ENCODE assay signal across 16 cellular contexts in genomic region chrX:38975368-38975767, GRCh38.
A peak's percentile ranks its signal among the peaks of the same experiment; 100 is the strongest.
DNase-seq lines count a peak whose midpoint lies in the region; ATAC-seq, FAIRE-seq and TF ChIP-seq lines count a peak whose summit lies in the region.
"Had no signal": no experiment of that assay in that cellular context is flagged by ENCODE, and none has a peak within 500 bp of the region (broad histone marks: within the 10 kb centered on the region; RNA-seq: fewer than 3 reads in every experiment).

No MANE protein-coding gene starts in this region.

- H3K27me3 ChIP-seq in HepG2 (ENCODE audit: control insufficient read depth in 1 of 2, insufficient read depth in 2 of 2, low read length in 2 of 2) (no peaks in the 10 kb centered on the region), right lobe of liver (no peaks in the 10 kb centered on the region), foreskin keratinocyte (no peaks in the 10 kb centered on the region)
- H3K27me3 ChIP-seq: BLaER1 treated with 17β-estradiol and CSF1 and Interleukin-3, amounts not matched to agents 10 nM and 100 nM had no signal

- H3K36me3 ChIP-seq in HepG2 (replicated peaks in 1 of 2; ENCODE audit: control insufficient read depth in 1 of 2, insufficient read depth in 2 of 2, low read length in 2 of 2): no peaks in the 10 kb centered on the region
- no peaks in the 10 kb centered on the region for H3K36me3 ChIP-seq in right lobe of liver
- H3K36me3 ChIP-seq: BLaER1 treated with 17β-estradiol and CSF1 and Interleukin-3, amounts not matched to agents 10 nM and 100 nM had no signal

- H3K4me1 ChIP-seq in HepG2 (ENCODE audit: insufficient read depth, low read length) (no peaks in the 10 kb centered on the region), right lobe of liver (no peaks in the 10 kb centered on the region), foreskin keratinocyte (no peaks in the 10 kb centered on the region)
- H3K4me1 ChIP-seq: BLaER1 treated with 17β-estradiol and CSF1 and Interleukin-3, amounts not matched to agents 10 nM and 100 nM had no signal

- H3K27ac ChIP-seq in HepG2 (ENCODE audit: extremely low read length, insufficient read depth, low read length) (no peak overlapping the region), right lobe of liver (no peak overlapping the region), epithelial cell of prostate (peak overlapping the region; percentile 18), foreskin keratinocyte (no peak overlapping the region)
- H3K27ac ChIP-seq: BLaER1 treated with 17β-estradiol and CSF1 and Interleukin-3, amounts not matched to agents 10 nM and 100 nM; HL-60 had no signal

- H3K9me3 ChIP-seq in HepG2 (ENCODE audit: low read length) (no peaks in the 10 kb centered on the region), right lobe of liver (no peaks in the 10 kb centered on the region)

- no peaks in the 10 kb centered on the region for H4K20me1 ChIP-seq in HepG2 (ENCODE audit: insufficient read depth, low read length)
- H4K20me1 ChIP-seq: BLaER1 treated with 17β-estradiol and CSF1 and Interleukin-3, amounts not matched to agents 10 nM and 100 nM had no signal

- H3K4me3 ChIP-seq in HepG2 (replicated peaks in 1 of 3; ENCODE audit: insufficient read depth in 1 of 3, low read depth in 2 of 3, low read length in 3 of 3) (no peak overlapping the region), right lobe of liver (no peak overlapping the region)
- H3K4me3 ChIP-seq: BLaER1 treated with 17β-estradiol and CSF1 and Interleukin-3, amounts not matched to agents 10 nM and 100 nM had no signal

- H3K9ac ChIP-seq in HepG2 (ENCODE audit: insufficient read depth, low read depth, low read length): no peak overlapping the region
- H3K9ac ChIP-seq: BLaER1 treated with 17β-estradiol and CSF1 and Interleukin-3, amounts not matched to agents 10 nM and 100 nM had no signal

- ATAC-seq in HepG2: no peak
- ATAC-seq in right lobe of liver: no peak
- no peak for ATAC-seq in foreskin keratinocyte
- no peak for ATAC-seq in GM19351 (IDR thresholded peaks at IDR 0.05; ENCODE audit: unreplicated experiment)
- ATAC-seq in GM21367 (IDR thresholded peaks at IDR 0.05; ENCODE audit: unreplicated experiment): no peak
- ATAC-seq in GM18873 (IDR thresholded peaks at IDR 0.05; ENCODE audit: low FRiP score, unreplicated experiment): no peak
- ATAC-seq: HCT116 had no signal

- no peaks in the 10 kb centered on the region for H3K79me2 ChIP-seq in HepG2 (ENCODE audit: insufficient read depth, low read length)

- no peak for FAIRE-seq in HepG2 (lab: Jason Lieb, UNC)
- FAIRE-seq: GM12891, GM19239 had no signal

- DNase-seq in HepG2 (ENCODE audit: low spot score) (no peak), right lobe of liver (no peak), amniotic epithelial cell (ENCODE audit: low read depth) (peak; percentile 4), epithelial cell of prostate (ENCODE audit: low read depth, low spot score) (no peak), foreskin keratinocyte (peak; percentile 6 to 9)
- DNase-seq: 8988T; CD4-positive, CD25-positive, alpha-beta regulatory T cell; DMS79 had no signal

- no peak for TF ChIP-seq CTCF in HepG2 (CRISPR knock-in tag; IDR thresholded peaks at IDR 0.05)
- no peak for TF ChIP-seq CTCF in right lobe of liver (IDR thresholded peaks at IDR 0.05)
- no peak for TF ChIP-seq CTCF in foreskin keratinocyte (conservative IDR thresholded peaks at IDR 0.05)

- H3K4me2 ChIP-seq in HepG2 (ENCODE audit: low read depth, low read length): no peak overlapping the region
- H3K4me2 ChIP-seq: BLaER1 treated with 17β-estradiol and CSF1 and Interleukin-3, amounts not matched to agents 10 nM and 100 nM had no signal

- no peak for TF ChIP-seq EP300 in HepG2 (IDR thresholded peaks at IDR 0.05; ENCODE audit: low read depth in 2 of 2, low read length in 2 of 2)
- no peak for TF ChIP-seq EP300 in HepG2 (CRISPR knock-in tag; IDR thresholded peaks at IDR 0.05; ENCODE audit: borderline replicate concordance)

- no peak overlapping the region for H2AFZ ChIP-seq in HepG2 (ENCODE audit: low read length)

- TF ChIP-seq POLR2A in HepG2 (IDR thresholded peaks at IDR 0.05; ENCODE audit: insufficient read depth in 1 of 2, low read depth in 2 of 2, low read length in 2 of 2) (no peak), right lobe of liver (IDR thresholded peaks at IDR 0.05) (no peak)

- no peak for TF ChIP-seq RAD21 in HepG2 (CRISPR knock-in tag; IDR thresholded peaks at IDR 0.05)

- no TSS peak for BruUV-seq in HepG2 (replicated peaks; lab: Mats Ljungman, UMichigan)

- in situ Hi-C loops in HepG2 (cut with HindIII; ENCODE audit: extremely low pct_ligation_motif_present, low pct_unique_long_range_greater_than_20kb): loop anchor here (25.0 kb wide), 1 partner anchor 163 kb away; the partner anchor contains the start of gene MID1IP1

- POLR2A ChIA-PET in HepG2 (lab: Yijun Ruan, JAX): no interaction called here

- intact Hi-C loops in HepG2 (cut with micrococcal nuclease; ENCODE audit: unreplicated experiment) (no loop called here), right lobe of liver (cut with DNase I) (no loop called here)

- CTCF ChIA-PET in HepG2 (lab: Yijun Ruan, JAX; ENCODE audit: low intra/inter-chr PET ratio, low total read pairs): no interaction called here

TF ChIP-seq in HepG2, 621 proteins besides CTCF, POLR2A, EP300 and RAD21:
- TF ChIP-seq ZNF510 (CRISPR knock-in tag; IDR thresholded peaks at IDR 0.05; ENCODE audit: low read depth) (no peak), ATF7 (IDR thresholded peaks at IDR 0.05) (peak; percentile 18; the same call in 1 of the 2 replicates), ATF7 (CRISPR knock-in tag; IDR thresholded peaks at IDR 0.05) (no peak), ZFP36L1 (CRISPR knock-in tag; IDR thresholded peaks at IDR 0.05) (no peak), ZNF781 (CRISPR knock-in tag; IDR thresholded peaks at IDR 0.05; ENCODE audit: borderline replicate concordance, not compliant biosample characterization) (no peak), ZSCAN29 (CRISPR knock-in tag; conservative IDR thresholded peaks at IDR 0.05) (no peak), ZNF552 (CRISPR knock-in tag; IDR thresholded peaks at IDR 0.05; ENCODE audit: borderline replicate concordance) (no peak), WIZ (CRISPR knock-in tag; IDR thresholded peaks at IDR 0.05) (no peak), POGK (CRISPR knock-in tag; conservative IDR thresholded peaks at IDR 0.05) (no peak), GMEB1 (CRISPR knock-in tag; IDR thresholded peaks at IDR 0.05; ENCODE audit: borderline replicate concordance) (no peak)

Comparison
In these comparisons a context has a peak if more than half of its experiments do, and no peak if none do; other contexts are left out.
1. DNase-seq: peak in amniotic epithelial cell (single experiment) and foreskin keratinocyte (2 of 2); none in HepG2 (single experiment), right lobe of liver (0 of 3) and epithelial cell of prostate (single experiment).